20 cellular contexts compared by ENCODE assay signal in genomic region chr5:169754737-169755136, GRCh38.
DNase-seq lines count a peak whose midpoint lies in the region; ATAC-seq, FAIRE-seq and TF ChIP-seq lines count a peak whose summit lies in the region.
"Had no signal": no experiment of that assay in that cellular context is flagged by ENCODE, and none has a peak within 500 bp of the region (broad histone marks: within the 10 kb centered on the region; RNA-seq: fewer than 3 reads in every experiment).

No MANE protein-coding gene starts in this region.

- no TSS peak for BruUV-seq in K562 (replicated peaks; lab: Mats Ljungman, UMichigan)

- TF ChIP-seq POLR2A in K562 (conservative IDR thresholded peaks at IDR 0.05), result no peak

- no peak for TF ChIP-seq EP300 in K562 (IDR thresholded peaks at IDR 0.05; ENCODE audit: low read length)

- peak overlapping the region; percentile 5 for H3K27ac Mint-ChIP-seq in memory B cell

- no peaks in the 10 kb centered on the region for H3K4me1 ChIP-seq in HEK293 (ENCODE audit: control insufficient read depth, insufficient read depth, low read length)
- no peaks in the 10 kb centered on the region; a peak in 1 of 5 replicates for H3K4me1 ChIP-seq in K562 (replicated peaks in 1 of 2; ENCODE audit: control insufficient read depth in 2 of 2, insufficient read depth in 2 of 2, low read length in 2 of 2)
- H3K4me1 ChIP-seq: Caco-2 had no signal

- no peaks in the 10 kb centered on the region for H4K20me1 ChIP-seq in K562 (replicated peaks; ENCODE audit: control insufficient read depth, insufficient read depth, low read length)

- no peak for TF ChIP-seq CTCF in HEK293 (tag by site-specific recombination; IDR thresholded peaks at IDR 0.05)
- no peak for TF ChIP-seq CTCF in K562 (IDR thresholded peaks at IDR 0.05 in 2 of 3, conservative IDR thresholded peaks at IDR 0.05 in 1 of 3; ENCODE audit: insufficient read depth in 2 of 3, low read depth in 1 of 3, low read length in 3 of 3)
- no peak for TF ChIP-seq CTCF in GM10248 (IDR thresholded peaks at IDR 0.05; ENCODE audit: control extremely low read depth, extremely low read depth, low read depth, missing control alignments)

- H3K27me3 Mint-ChIP-seq in memory B cell, result no peaks in the 10 kb centered on the region
- H3K27me3 Mint-ChIP-seq: CD4-positive, alpha-beta memory T cell had no signal

- no peak for FAIRE-seq in K562 (lab: Jason Lieb, UNC)
- FAIRE-seq: G401.6, GM12878, GM19239, H1 had no signal

- CTCF ChIA-PET in HEK293 (lab: Yijun Ruan, JAX) (interaction anchor here (0.8 kb wide), 1 partner anchor 53 kb away, joined by 3 read pairs; no protein-coding TSS in a partner anchor), K562 (lab: Yijun Ruan, JAX; ENCODE audit: low intra/inter-chr PET ratio) (no interaction called here), GM10248 (lab: Yijun Ruan, JAX) (interaction anchor here (1.6 kb wide), 1 partner anchor 13 kb away, joined by 5 read pairs; no protein-coding TSS in a partner anchor)

- H3K36me3 Mint-ChIP-seq in memory B cell, result peaks cover 42% of the 10 kb centered on the region

- H2AFZ ChIP-seq in K562 (ENCODE audit: low read depth, low read length), result peak overlapping the region; percentile 33; the same call in 1 of the 2 replicates
- H2AFZ ChIP-seq: GM23248 had no signal

- H3K9ac ChIP-seq in K562 (ENCODE audit: insufficient read depth in 1 of 2, low read depth in 2 of 2, low read length in 2 of 2), result no peak overlapping the region
- H3K9ac ChIP-seq: GM23248 had no signal

- H3K27me3 ChIP-seq in K562 (ENCODE audit: control insufficient read depth in 2 of 2, insufficient read depth in 2 of 2, low read length in 2 of 2), result no peaks in the 10 kb centered on the region

- H3K4me3 Mint-ChIP-seq in memory B cell, result no peak overlapping the region
- H3K4me3 Mint-ChIP-seq: CD4-positive, alpha-beta memory T cell had no signal

- TF ChIP-seq RAD21 in K562 (CRISPR knock-in tag; conservative IDR thresholded peaks at IDR 0.05 in 1 of 2, IDR thresholded peaks at IDR 0.05 in 1 of 2), result no peak

- H3K9me1 ChIP-seq in K562 (ENCODE audit: control insufficient read depth, insufficient read depth, low read length), result no peaks in the 10 kb centered on the region

- H3K36me3 ChIP-seq in HEK293 (ENCODE audit: control insufficient read depth in 2 of 2, insufficient read depth in 1 of 2, low read length in 2 of 2), result no peaks in the 10 kb centered on the region
- no peaks in the 10 kb centered on the region; the same call in 2 of the 3 replicates for H3K36me3 ChIP-seq in K562 (ENCODE audit: control insufficient read depth, insufficient read depth, low read length)

- DNase-seq in K562 (ENCODE audit: extremely low read depth in 1 of 4, low spot score in 3 of 4) (no peak), memory B cell (ENCODE audit: low spot score in 2 of 2) (no peak), GM10248 (ENCODE audit: extremely low spot score) (no peak), cerebellar nuclear complex (lab: John Stamatoyannopoulos, UW) (no peak)
- no peak for DNase-seq in stimulated activated CD4-positive, alpha-beta T cell treated with anti-CD3 and anti-CD28 coated beads, Interleukin-12 subunit alpha, Interleukin-12 subunit beta, amount 100 ng/mL, for 4 hours
- DNase-seq: 8988T; C1 segment of cervical spinal cord; Caco-2; CD4-positive, alpha-beta memory T cell; DMS153; DND-41; GM23248; H7; HCEC 1CT had no signal

- H3K27ac ChIP-seq in HEK293 (ENCODE audit: extremely low read depth, low read depth, low read length) (no peak overlapping the region), K562 (ENCODE audit: extremely low read depth, low read depth, low read length) (no peak overlapping the region)

- in situ Hi-C loops in K562 (cut with MboI), result no loop called here

- H3K9me3 Mint-ChIP-seq in memory B cell, result no peaks in the 10 kb centered on the region
- H3K9me3 Mint-ChIP-seq: CD4-positive, alpha-beta memory T cell had no signal

- ATAC-seq in K562 (no peak), memory B cell (ENCODE audit: low read depth) (no peak), HG02610 (IDR thresholded peaks at IDR 0.05; ENCODE audit: unreplicated experiment) (no peak)
- ATAC-seq: GM12878 had no signal

- H3K9me3 ChIP-seq in HEK293 (ENCODE audit: control insufficient read depth, insufficient read depth, low read depth, low read length) (no peaks in the 10 kb centered on the region), K562 (replicated peaks; ENCODE audit: control insufficient read depth, insufficient read depth, low read depth, low read length) (no peaks in the 10 kb centered on the region)
- H3K9me3 ChIP-seq: Caco-2 had no signal

- no peaks in the 10 kb centered on the region for H3K79me2 ChIP-seq in K562 (ENCODE audit: control insufficient read depth, insufficient read depth, low read length)

- POLR2A ChIA-PET in HEK293 (lab: Yijun Ruan, JAX) (no interaction called here), K562 (lab: Yijun Ruan, JAX) (no interaction called here), GM10248 (lab: Yijun Ruan, JAX) (no interaction called here)

- peaks cover 5% of the 10 kb centered on the region for H3K4me1 Mint-ChIP-seq in memory B cell

- H3K4me2 ChIP-seq in K562 (ENCODE audit: insufficient read depth, low read length), result no peak overlapping the region

- intact Hi-C loops in K562 (cut with micrococcal nuclease), result no loop called here

- H3K4me3 ChIP-seq in HEK293 (ENCODE audit: low read depth, low read length) (no peak overlapping the region), K562 (no peak overlapping the region)
- H3K4me3 ChIP-seq: GM12878, GM23248 had no signal

TF ChIP-seq in HEK293, 187 proteins besides CTCF, POLR2A, EP300 and RAD21 (continues in another document):
- TF ChIP-seq ZBTB11 (tag by site-specific recombination; conservative IDR thresholded peaks at IDR 0.05; ENCODE audit: low read depth) (0 out of 2 replicates have a peak, but pooled peaks have one; percentile 37), ZNF555 (tag by site-specific recombination; conservative IDR thresholded peaks at IDR 0.05) (peak; percentile 43), MEIS1 (CRISPR knock-in tag; IDR thresholded peaks at IDR 0.05; ENCODE audit: borderline replicate concordance) (no peak), ZBTB8A (tag by site-specific recombination; IDR thresholded peaks at IDR 0.05) (0 out of 2 replicates have a peak, but pooled peaks have one; percentile 39), ZNF155 (tag by site-specific recombination; IDR thresholded peaks at IDR 0.05) (no peak), ZNF596 (tag by site-specific recombination; IDR thresholded peaks at IDR 0.05) (no peak)

TF ChIP-seq in K562, 482 proteins besides CTCF, POLR2A, EP300 and RAD21:
- no peak for TF ChIP-seq HDAC2 (IDR thresholded peaks at IDR 0.05)
- TF ChIP-seq ZBTB1 (CRISPR knock-in tag; IDR thresholded peaks at IDR 0.05; ENCODE audit: borderline replicate concordance, low read depth), result no peak
TF ChIP-seq in K562: peak in this region for 0.

Comparison
In these comparisons a context has a peak if more than half of its experiments do, and no peak if none do; other contexts are left out.
1. Of the 44 proteins assayed by ChIP-seq in both K562 and HEK293: peak only in K562: none; only in HEK293: ZBTB11 and ZBTB8A; in both: none; in neither: 42.